ENCODE assay signal across 15 cellular contexts in the genomic region with DNA sequence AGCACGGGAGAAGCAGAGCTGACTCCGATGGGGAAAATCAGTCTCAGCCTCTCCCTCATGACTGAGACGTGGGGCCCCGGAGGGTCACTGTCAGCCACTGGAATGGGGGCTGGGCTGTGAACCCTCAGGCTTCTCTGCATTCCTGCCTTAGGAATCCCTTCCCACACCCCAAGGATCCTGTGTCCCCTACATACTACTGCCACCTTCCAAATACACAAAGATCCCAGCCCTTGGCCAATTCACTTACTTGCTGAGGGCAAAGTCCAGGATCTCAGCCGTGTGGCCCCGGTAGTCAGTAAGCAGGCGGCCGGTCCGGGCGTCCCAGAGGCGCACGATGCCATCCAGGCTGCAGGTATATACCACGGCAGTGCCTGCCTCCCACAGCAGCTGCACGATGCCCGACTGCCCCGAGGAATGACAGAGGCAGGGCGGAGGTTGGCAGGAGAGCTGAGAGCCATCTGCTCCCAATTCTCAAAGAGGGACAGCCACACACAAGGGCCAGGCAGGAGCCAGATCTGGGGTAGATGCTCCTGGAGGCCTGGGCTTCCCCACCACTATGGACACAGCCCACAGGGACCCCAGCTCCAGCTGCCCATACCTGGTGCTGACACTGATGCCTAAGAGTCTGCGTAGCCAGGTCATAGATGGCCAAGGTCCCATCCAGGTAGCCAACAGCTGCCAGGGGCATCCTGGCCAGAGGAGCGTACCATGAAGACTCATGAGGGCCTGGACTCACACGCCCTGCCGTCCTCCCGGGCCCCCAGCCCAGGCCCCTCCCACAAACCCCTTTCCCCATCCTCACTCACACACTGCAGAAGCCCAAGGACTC. TPM values are rescaled to one million over a fixed set of nuclear protein-coding genes. Genes with fewer than 3 reads are reported as not detected.
DNase-seq lines count a peak whose midpoint lies in the region; ATAC-seq and TF ChIP-seq lines count a peak whose summit lies in the region.
"Had no signal": no experiment of that assay in that cellular context is flagged by ENCODE, and none has a peak within 500 bp of the region (broad histone marks: within the 10 kb centered on the region; RNA-seq: fewer than 3 reads in every experiment).

No MANE protein-coding gene starts in this region.

- WGBS in prostate gland = 87% methylated on average over 22 of the region's 22 CpGs

- no peaks in the 10 kb centered on the region for H3K27me3 ChIP-seq in prostate gland (replicated peaks; ENCODE audit: insufficient read depth)
- H3K27me3 ChIP-seq: BE2C had no signal

- H3K4me3 Mint-ChIP-seq in T-helper 17 cell = peak overlapping the region; percentile 39
- H3K4me3 Mint-ChIP-seq in progenitor cell of endocrine pancreas (ENCODE audit: low read depth) = no peak overlapping the region
- H3K4me3 Mint-ChIP-seq: stimulated activated naive CD8-positive, alpha-beta T cell treated with anti-CD3 and anti-CD28 coated beads, Interleukin-15, Interleukin-2, amounts not matched to agents 100 ng/mL and 50 ng/mL, for 24 hours had no signal

- H3K4me1 Mint-ChIP-seq in T-helper 17 cell (peaks cover 21% of the 10 kb centered on the region), progenitor cell of endocrine pancreas (ENCODE audit: low read depth) (peaks cover 28% of the 10 kb centered on the region)

- H3K4me3 ChIP-seq in prostate gland = no peak overlapping the region

- H3K9me3 ChIP-seq in T-helper 17 cell (ENCODE audit: control insufficient read depth, low read length, poor library complexity, severe bottlenecking) (no peaks in the 10 kb centered on the region), prostate gland (no peaks in the 10 kb centered on the region)
- H3K9me3 ChIP-seq: BE2C had no signal

- ATAC-seq in T-helper 17 cell (no peak), HG03095 (IDR thresholded peaks at IDR 0.05; ENCODE audit: unreplicated experiment) (no peak), GM21529 (IDR thresholded peaks at IDR 0.05; ENCODE audit: unreplicated experiment) (no peak)

- TF ChIP-seq POLR2A in prostate gland (IDR thresholded peaks at IDR 0.05) = no peak

- intact Hi-C loops in prostate gland (cut with DNase I) = no loop called here

- H3K27ac Mint-ChIP-seq in T-helper 17 cell (peak overlapping the region; percentile 60), progenitor cell of endocrine pancreas (peak overlapping the region; percentile 69)

- TF ChIP-seq CTCF in progenitor cell of endocrine pancreas (IDR thresholded peaks at IDR 0.05; ENCODE audit: unreplicated experiment) = no peak
- TF ChIP-seq CTCF in prostate gland (IDR thresholded peaks at IDR 0.05) = no peak

- H3K36me3 ChIP-seq in prostate gland = peaks cover 18 to 28% of the 10 kb centered on the region in 2 donors

- no peaks in the 10 kb centered on the region for H3K27me3 Mint-ChIP-seq in T-helper 17 cell
- H3K27me3 Mint-ChIP-seq in progenitor cell of endocrine pancreas = no peaks in the 10 kb centered on the region
- H3K27me3 Mint-ChIP-seq: stimulated activated naive CD8-positive, alpha-beta T cell treated with anti-CD3 and anti-CD28 coated beads, Interleukin-15, Interleukin-2, amounts not matched to agents 100 ng/mL and 50 ng/mL, for 24 hours had no signal

- no peak for DNase-seq in T-helper 17 cell
- DNase-seq in hepatic stellate cell (ENCODE audit: low spot score) = peak; percentile 48
- DNase-seq in progenitor cell of endocrine pancreas (ENCODE audit: low spot score, unreplicated experiment) = no peak
- DNase-seq in prostate gland (ENCODE audit: low spot score) = no peak
- DNase-seq: activated CD4-positive, alpha-beta T cell treated with anti-CD3 and anti-CD28 coated beads, Interleukin-2, amount 50 U/mL, for 1 hour; activated effector memory CD4-positive, alpha-beta T cell treated with Interleukin-2 at 50 U/mL for 16 hours; BE2C; effector memory CD4-positive, alpha-beta T cell; foreskin melanocyte; NCI-H187; NCI-H748 treated with DMSO at 0.1 percent for 48 hours had no signal

- no peaks in the 10 kb centered on the region for H3K9me3 Mint-ChIP-seq in progenitor cell of endocrine pancreas (ENCODE audit: low read depth)
- H3K9me3 Mint-ChIP-seq: brain; stimulated activated naive CD8-positive, alpha-beta T cell treated with anti-CD3 and anti-CD28 coated beads, Interleukin-15, Interleukin-2, amounts not matched to agents 100 ng/mL and 50 ng/mL, for 24 hours had no signal

- no peak overlapping the region for H3K27ac ChIP-seq in prostate gland

- H3K4me1 ChIP-seq in prostate gland (replicated peaks) = no peaks in the 10 kb centered on the region

- H3K36me3 Mint-ChIP-seq in T-helper 17 cell (ENCODE audit: low read depth) = no peaks in the 10 kb centered on the region
- peaks cover 19% of the 10 kb centered on the region for H3K36me3 Mint-ChIP-seq in progenitor cell of endocrine pancreas (ENCODE audit: insufficient read depth)

RNA-seq across cellular contexts. Expression of a gene that starts 4.2 kb away (rescaled TPM):
- total RNA-seq in T-helper 17 cell = 1 to 10 TPM; 1.5 to 2.7 TPM
- total RNA-seq in progenitor cell of endocrine pancreas = 9.1 and 9.7 TPM in 2 replicates
- total RNA-seq in prostate gland = under 1 TPM in 1 of 2 donors, not detected in 1; 0.91 TPM

RNA-seq across cellular contexts. Expression of a gene that starts 5.0 kb away (rescaled TPM):
- 10 to 100 TPM; 46.8 to 47.0 TPM for total RNA-seq in T-helper 17 cell
- total RNA-seq in progenitor cell of endocrine pancreas = 79.2 and 85.2 TPM in 2 replicates
- 100 to 1,000 TPM; 217 to 237 TPM for total RNA-seq in prostate gland

RNA-seq across cellular contexts. Expression of a gene that starts 5.3 kb away (rescaled TPM):
- total RNA-seq in T-helper 17 cell (10 to 100 TPM; 21.1 to 31.2 TPM), progenitor cell of endocrine pancreas (54.3 and 54.5 TPM in 2 replicates), prostate gland (100 to 1,000 TPM; 103 to 145 TPM)

RNA-seq across cellular contexts. Expression of a gene that starts 27.3 kb away (rescaled TPM):
- total RNA-seq in T-helper 17 cell = 100 to 1,000 TPM in 1 of 2 donors, 10 to 100 TPM in 1; 97.4 to 121 TPM
- 131 and 137 TPM in 2 replicates for total RNA-seq in progenitor cell of endocrine pancreas
- total RNA-seq in prostate gland = 100 to 1,000 TPM; 139 to 193 TPM

RNA-seq across cellular contexts. Expression of a gene that starts 48.0 kb away (rescaled TPM):
- total RNA-seq in T-helper 17 cell (100 to 1,000 TPM; 424 to 467 TPM), progenitor cell of endocrine pancreas (153 and 160 TPM in 2 replicates), prostate gland (100 to 1,000 TPM; 182 to 207 TPM)
